In genomic region chr18:53771664-53772063, GRCh38 we compare ENCODE assay signal across 16 cellular contexts.
"Had no signal": no experiment of that assay in that cellular context is flagged by ENCODE, and none has a peak within 500 bp of the region (broad histone marks: within the 10 kb centered on the region; RNA-seq: fewer than 3 reads in every experiment).

No MANE protein-coding gene starts in this region.

- ATAC-seq: activated CD4-positive, alpha-beta T cell treated with anti-CD3 and anti-CD28 coated beads for 36 hours; activated CD8-positive, alpha-beta T cell treated with anti-CD3 and anti-CD28 coated beads, Interleukin-2, amount 10 ng/mL, durations not matched to agents 7 days and 5 days; activated naive CD4-positive, alpha-beta T cell treated with anti-CD3 and anti-CD28 coated beads, Interleukin-2, amount 50 U/mL, for 72 hours; left ventricle myocardium superior; natural killer cell; stimulated activated effector memory CD8-positive, alpha-beta T cell treated with anti-CD3 and anti-CD28 coated beads, Interleukin-12 subunit alpha, Interleukin-12 subunit beta, amount 100 ng/mL, for 72 hours had no signal

- DNase-seq: activated CD4-positive, alpha-beta T cell treated with anti-CD3 and anti-CD28 coated beads for 36 hours; activated CD8-positive, alpha-beta memory T cell treated with anti-CD3 and anti-CD28 coated beads, Interleukin-2, amount 50 U/mL, for 4 hours; activated CD8-positive, alpha-beta T cell treated with anti-CD3 and anti-CD28 coated beads, Interleukin-2, amount 10 ng/mL, durations not matched to agents 7 days and 5 days; activated gamma-delta T cell; activated T-cell treated with anti-CD3 and anti-CD28 coated beads, Interleukin-2, amount 50 U/mL, for 48 hours; caudate nucleus; hippocampal formation; kidney; left ventricle myocardium superior; mesendoderm; natural killer cell; stimulated activated CD4-positive, alpha-beta T cell treated with anti-CD3 and anti-CD28 coated beads, Interleukin-1b, Interleukin-23, amount 100 ng/mL, for 48 hours had no signal

- H3K4me3 ChIP-seq: esophagus muscularis mucosa had no signal

- H3K27ac ChIP-seq: esophagus muscularis mucosa, neutrophil had no signal
